14 cellular contexts compared by ENCODE assay signal in the genomic region with DNA sequence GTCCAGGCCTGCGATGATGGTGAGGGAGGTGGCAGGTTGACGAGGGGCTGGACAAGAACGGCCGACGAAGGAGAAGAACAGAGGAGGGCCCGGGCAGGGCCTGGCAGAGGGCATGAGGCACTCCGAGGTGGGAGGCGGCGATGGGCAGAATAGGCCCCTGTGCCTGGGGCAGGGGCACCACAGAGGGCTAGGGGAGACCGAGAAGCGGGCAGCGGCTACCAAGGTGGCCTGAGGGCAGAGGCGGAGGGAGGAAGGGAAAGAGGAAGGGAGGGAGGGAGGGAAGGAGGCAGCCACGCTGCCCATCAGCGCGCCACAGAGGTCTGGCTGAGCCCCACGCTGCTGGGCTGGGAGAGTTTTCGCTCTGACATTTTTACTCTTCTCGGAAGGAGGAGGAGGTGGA. TPM values are rescaled to one million over a fixed set of nuclear protein-coding genes. Genes with fewer than 3 reads are reported as not detected.
DNase-seq lines count a peak whose midpoint lies in the region; ATAC-seq, FAIRE-seq and TF ChIP-seq lines count a peak whose summit lies in the region.
"Had no signal": no experiment of that assay in that cellular context is flagged by ENCODE, and none has a peak within 500 bp of the region (broad histone marks: within the 10 kb centered on the region; RNA-seq: fewer than 3 reads in every experiment).

No MANE protein-coding gene starts in this region.

- peak overlapping the region; percentile 47 for H3K9ac ChIP-seq in astrocyte (ENCODE audit: low read length)
- no peak overlapping the region for H3K9ac ChIP-seq in rectal smooth muscle tissue (ENCODE audit: low read length)

- H3K27ac ChIP-seq in astrocyte (ENCODE audit: low read depth, low read length) (no peak overlapping the region), rectal smooth muscle tissue (ENCODE audit: low read depth, low read length) (peak overlapping the region; percentile 80), caudate nucleus (ENCODE audit: low read depth, low read length) (no peak overlapping the region)
- H3K27ac ChIP-seq: foreskin keratinocyte had no signal

- no peak overlapping the region for H3K27ac Mint-ChIP-seq in astrocyte (ENCODE audit: unreplicated experiment)
- H3K27ac Mint-ChIP-seq in activated naive CD8-positive, alpha-beta T cell treated with anti-CD3 and anti-CD28 coated beads for 36 hours = no peak overlapping the region
- H3K27ac Mint-ChIP-seq: memory B cell; T-helper 1 cell treated with Interleukin-12 subunit alpha and Interleukin-12 subunit beta and Interleukin-4 antibody, amounts not matched to agents 30 μg/mL and 1 μg/mL, for 36 hours had no signal

- H3K4me1 ChIP-seq in astrocyte (ENCODE audit: insufficient read depth, low read length) = peaks cover 25% of the 10 kb centered on the region
- peaks cover 22% of the 10 kb centered on the region for H3K4me1 ChIP-seq in rectal smooth muscle tissue (ENCODE audit: control insufficient read depth, insufficient read depth, low read length)
- H3K4me1 ChIP-seq: foreskin keratinocyte had no signal

- H3K9me3 Mint-ChIP-seq in astrocyte (ENCODE audit: unreplicated experiment) = no peaks in the 10 kb centered on the region
- no peaks in the 10 kb centered on the region for H3K9me3 Mint-ChIP-seq in activated naive CD8-positive, alpha-beta T cell treated with anti-CD3 and anti-CD28 coated beads for 36 hours
- H3K9me3 Mint-ChIP-seq: memory B cell; stimulated activated naive CD8-positive, alpha-beta T cell treated with anti-CD3 and anti-CD28 coated beads, Interleukin-15, amount 100 ng/mL, for 72 hours; T-helper 1 cell treated with Interleukin-12 subunit alpha and Interleukin-12 subunit beta and Interleukin-4 antibody, amounts not matched to agents 30 μg/mL and 1 μg/mL, for 36 hours had no signal

- H3K4me3 ChIP-seq in AG10803 (ENCODE audit: low read length) (peak overlapping the region; percentile 5; the same call in 1 of the 2 replicates), astrocyte (ENCODE audit: insufficient read depth, low read depth, low read length) (no peak overlapping the region), rectal smooth muscle tissue (ENCODE audit: low read length) (peak overlapping the region; percentile 54)

- H4K20me1 ChIP-seq in astrocyte (ENCODE audit: insufficient read depth, low read length) = no peaks in the 10 kb centered on the region

- H3K4me3 Mint-ChIP-seq in astrocyte (ENCODE audit: unreplicated experiment) = no peak overlapping the region
- H3K4me3 Mint-ChIP-seq in activated naive CD8-positive, alpha-beta T cell treated with anti-CD3 and anti-CD28 coated beads for 36 hours = no peak overlapping the region
- H3K4me3 Mint-ChIP-seq: stimulated activated naive CD8-positive, alpha-beta T cell treated with anti-CD3 and anti-CD28 coated beads, Interleukin-15, amount 100 ng/mL, for 72 hours; T-helper 1 cell treated with Interleukin-12 subunit alpha and Interleukin-12 subunit beta and Interleukin-4 antibody, amounts not matched to agents 30 μg/mL and 1 μg/mL, for 36 hours had no signal

- H3K27me3 Mint-ChIP-seq in astrocyte (ENCODE audit: low read depth, unreplicated experiment) = peaks cover 10% of the 10 kb centered on the region
- H3K27me3 Mint-ChIP-seq in activated naive CD8-positive, alpha-beta T cell treated with anti-CD3 and anti-CD28 coated beads for 36 hours = no peaks in the 10 kb centered on the region
- H3K27me3 Mint-ChIP-seq: memory B cell; stimulated activated naive CD8-positive, alpha-beta T cell treated with anti-CD3 and anti-CD28 coated beads, Interleukin-15, amount 100 ng/mL, for 72 hours had no signal

- TF ChIP-seq CTCF in AG10803 (conservative IDR thresholded peaks at IDR 0.05; ENCODE audit: low read length) (no peak), astrocyte (IDR thresholded peaks at IDR 0.05; ENCODE audit: insufficient read depth, low read depth, low read length) (no peak)

- peak overlapping the region; percentile 41 for H2AFZ ChIP-seq in astrocyte (ENCODE audit: low read depth, low read length)

- ATAC-seq in GM18868 (IDR thresholded peaks at IDR 0.05; ENCODE audit: unreplicated experiment) = no peak

- no peaks in the 10 kb centered on the region for H3K9me3 ChIP-seq in astrocyte (ENCODE audit: insufficient read depth, low read depth, low read length)

- DNase-seq in AG10803 (ENCODE audit: low read depth) = no peak
- no peak for DNase-seq in astrocyte (ENCODE audit: low read depth)
- peak; percentile 16 for DNase-seq in iris pigment epithelial cell (ENCODE audit: low read depth)
- no peak for DNase-seq in activated naive CD8-positive, alpha-beta T cell treated with anti-CD3 and anti-CD28 coated beads for 36 hours
- DNase-seq in caudate nucleus (lab: John Stamatoyannopoulos, UW) = no peak
- DNase-seq in amygdala (lab: John Stamatoyannopoulos, UW) = no peak
- DNase-seq: activated CD8-positive, alpha-beta memory T cell treated with anti-CD3 and anti-CD28 coated beads for 24 hours; AML-193; stimulated activated naive CD8-positive, alpha-beta T cell treated with anti-CD3 and anti-CD28 coated beads, Interleukin-15, amount 100 ng/mL, for 72 hours had no signal

- no peaks in the 10 kb centered on the region for H3K36me3 ChIP-seq in astrocyte (ENCODE audit: insufficient read depth, low read length)
- no peaks in the 10 kb centered on the region for H3K36me3 ChIP-seq in rectal smooth muscle tissue (ENCODE audit: control insufficient read depth, insufficient read depth, low read length)

- no peaks in the 10 kb centered on the region for H3K79me2 ChIP-seq in astrocyte (ENCODE audit: insufficient read depth, low read length)

- H3K27me3 ChIP-seq in astrocyte (ENCODE audit: insufficient read depth, low read length) (no peaks in the 10 kb centered on the region), rectal smooth muscle tissue (ENCODE audit: control insufficient read depth, insufficient read depth, low read length) (no peaks in the 10 kb centered on the region)

- H3K36me3 Mint-ChIP-seq in astrocyte (ENCODE audit: low read depth, unreplicated experiment) = no peaks in the 10 kb centered on the region
- H3K36me3 Mint-ChIP-seq in activated naive CD8-positive, alpha-beta T cell treated with anti-CD3 and anti-CD28 coated beads for 36 hours = peaks cover 4% of the 10 kb centered on the region

- peak overlapping the region; percentile 80 for H3K4me2 ChIP-seq in astrocyte (ENCODE audit: low read length)

- H3K4me1 Mint-ChIP-seq in astrocyte (ENCODE audit: low read depth, unreplicated experiment) = peaks cover 9% of the 10 kb centered on the region
- H3K4me1 Mint-ChIP-seq in activated naive CD8-positive, alpha-beta T cell treated with anti-CD3 and anti-CD28 coated beads for 36 hours = peaks cover 20% of the 10 kb centered on the region

- no peak for FAIRE-seq in astrocyte (lab: Jason Lieb, UNC)

RNA-seq across cellular contexts. Expression of a gene that starts 11.3 kb away (rescaled TPM):
- 1.3 and 1.9 TPM in 2 replicates for total RNA-seq in astrocyte
- total RNA-seq in activated naive CD8-positive, alpha-beta T cell treated with anti-CD3 and anti-CD28 coated beads for 36 hours = 100 to 1,000 TPM; 147 to 148 TPM

RNA-seq across cellular contexts. Expression of a gene that starts 25.4 kb away (rescaled TPM):
- not detected in 2 replicates for total RNA-seq in astrocyte
- total RNA-seq in activated naive CD8-positive, alpha-beta T cell treated with anti-CD3 and anti-CD28 coated beads for 36 hours = under 1 TPM in 1 of 2 experiments, not detected in 1; 0.31 TPM

RNA-seq across cellular contexts. Expression of a gene that starts 27.5 kb away (rescaled TPM):
- not detected in 2 replicates for total RNA-seq in astrocyte
- total RNA-seq in activated naive CD8-positive, alpha-beta T cell treated with anti-CD3 and anti-CD28 coated beads for 36 hours = under 1 TPM; 0.20 to 0.31 TPM
- total RNA-seq: foreskin keratinocyte had no signal

RNA-seq across cellular contexts. Expression of a gene that starts 29.4 kb away (rescaled TPM):
- 0.36 and 0.38 TPM in 2 replicates for total RNA-seq in astrocyte
- not detected for total RNA-seq in activated naive CD8-positive, alpha-beta T cell treated with anti-CD3 and anti-CD28 coated beads for 36 hours

RNA-seq across cellular contexts. Expression of a gene that starts 55.3 kb away (rescaled TPM):
- not detected in 2 replicates for total RNA-seq in astrocyte
- total RNA-seq in activated naive CD8-positive, alpha-beta T cell treated with anti-CD3 and anti-CD28 coated beads for 36 hours = under 1 TPM; 0.50 to 0.54 TPM
- total RNA-seq: foreskin keratinocyte had no signal

Comparison
In these comparisons a context has a peak if more than half of its experiments do, and no peak if none do; other contexts are left out.
1. RNA of a gene that starts 11.3 kb away (total RNA-seq): 147 to 148 TPM in activated naive CD8-positive, alpha-beta T cell treated with anti-CD3 and anti-CD28 coated beads for 36 hours; 1.3 to 1.9 TPM in astrocyte; every median in the first group is over 10 times any median in the second.